Comparison of ENCODE assay signal across 1 cellular context in the genomic region with DNA sequence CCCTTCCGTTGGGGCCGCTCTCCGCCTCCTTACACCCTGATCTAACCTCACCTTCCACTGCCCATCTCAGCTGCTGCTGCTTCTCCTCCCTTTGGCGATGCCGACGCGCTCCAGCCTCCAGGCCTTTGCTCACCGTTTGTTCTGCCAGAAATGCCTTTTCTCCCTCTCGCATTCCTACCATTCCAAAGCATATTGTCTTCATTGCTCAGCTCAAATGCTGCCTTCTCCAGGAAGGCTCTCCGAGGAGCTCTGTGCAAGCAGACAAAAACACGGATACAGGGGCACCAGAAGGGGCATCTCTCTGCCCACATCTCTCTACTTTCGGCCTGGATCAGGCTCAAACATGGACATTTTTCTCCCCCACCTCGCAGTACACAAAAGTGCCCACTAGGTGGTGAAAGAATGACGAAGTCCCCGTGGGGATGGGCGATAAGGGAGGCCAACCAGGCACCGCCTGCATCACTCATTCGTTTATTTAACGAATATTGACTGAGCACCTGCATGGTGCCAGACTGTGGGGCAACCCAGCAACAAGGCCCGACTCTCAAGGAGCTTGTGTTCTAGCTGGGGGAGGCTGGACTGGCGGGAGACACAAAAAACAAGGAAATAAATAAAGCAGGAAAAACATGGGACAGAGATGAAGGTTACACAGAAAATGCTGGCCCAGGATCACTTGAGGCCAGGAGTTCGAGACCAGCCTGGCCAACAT.
TF ChIP-seq lines count a peak whose summit lies in the region.

No MANE protein-coding gene starts in this region.

TF ChIP-seq in HCT116, 20 proteins besides CTCF, POLR2A, EP300 and RAD21 (continued from another document):
- TF ChIP-seq, protein P1, sequence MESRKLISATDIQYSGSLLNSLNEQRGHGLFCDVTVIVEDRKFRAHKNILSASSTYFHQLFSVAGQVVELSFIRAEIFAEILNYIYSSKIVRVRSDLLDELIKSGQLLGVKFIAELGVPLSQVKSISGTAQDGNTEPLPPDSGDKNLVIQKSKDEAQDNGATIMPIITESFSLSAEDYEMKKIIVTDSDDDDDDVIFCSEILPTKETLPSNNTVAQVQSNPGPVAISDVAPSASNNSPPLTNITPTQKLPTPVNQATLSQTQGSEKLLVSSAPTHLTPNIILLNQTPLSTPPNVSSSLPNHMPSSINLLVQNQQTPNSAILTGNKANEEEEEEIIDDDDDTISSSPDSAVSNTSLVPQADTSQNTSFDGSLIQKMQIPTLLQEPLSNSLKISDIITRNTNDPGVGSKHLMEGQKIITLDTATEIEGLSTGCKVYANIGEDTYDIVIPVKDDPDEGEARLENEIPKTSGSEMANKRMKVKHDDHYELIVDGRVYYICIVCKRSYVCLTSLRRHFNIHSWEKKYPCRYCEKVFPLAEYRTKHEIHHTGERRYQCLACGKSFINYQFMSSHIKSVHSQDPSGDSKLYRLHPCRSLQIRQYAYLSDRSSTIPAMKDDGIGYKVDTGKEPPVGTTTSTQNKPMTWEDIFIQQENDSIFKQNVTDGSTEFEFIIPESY (IDR thresholded peaks at IDR 0.05; ENCODE audit: extremely low read depth, insufficient replicate concordance, low read length), result no peak
